ENCODE assay signal across 39 cellular contexts in genomic region chr7:101673315-101673714, GRCh38. TPM values are rescaled to one million over a fixed set of nuclear protein-coding genes. Genes with fewer than 3 reads are reported as not detected.
"Had no signal": no experiment of that assay in that cellular context is flagged by ENCODE, and none has a peak within 500 bp of the region (broad histone marks: within the 10 kb centered on the region; RNA-seq: fewer than 3 reads in every experiment).

No MANE protein-coding gene starts in this region.

- H3K27ac Mint-ChIP-seq: activated B cell treated with CpG ODN at 0.5 μM for 24 hours; activated CD4-positive, alpha-beta memory T cell treated with anti-CD3 and anti-CD28 coated beads for 36 hours; activated CD4-positive, alpha-beta T cell treated with anti-CD3 and anti-CD28 coated beads, Interleukin-2, amount 10 ng/mL, durations not matched to agents 24 days and 14 days; activated CD8-positive, alpha-beta T cell treated with anti-CD3 and anti-CD28 coated beads for 36 hours; activated naive CD4-positive, alpha-beta T cell treated with anti-CD3 and anti-CD28 coated beads for 36 hours; activated naive CD4-positive, alpha-beta T cell treated with anti-CD3 and anti-CD28 coated beads, Interleukin-2, amount 50 U/mL, for 72 hours; activated naive CD8-positive, alpha-beta T cell treated with anti-CD3 and anti-CD28 coated beads for 36 hours; activated T-cell treated with anti-CD3 and anti-CD28 coated beads, Interleukin-2, amount 50 U/mL, for 72 hours; activated T-helper 1 cell treated with anti-CD3 and anti-CD28 coated beads, Interleukin-12 subunit alpha, Interleukin-12 subunit beta, Interleukin-2, Interleukin-4 antibody, amounts not matched to agents 30 ng/mL and 10 ng/mL and 1 ng/mL, durations not matched to agents 14 hours and 24 hours and 36 hours; activated T-helper 17 cell treated with anti-CD3 and anti-CD28 coated beads, Interleukin-2, amount 50 U/mL, for 72 hours; T-helper 2 cell treated with Interferon-gamma antibody and Interleukin-4, amounts not matched to agents 5 μg/mL and 100 μg/mL, for 36 hours had no signal

- H3K4me1 Mint-ChIP-seq: activated B cell treated with CpG ODN at 0.5 μM for 24 hours; activated CD4-positive, alpha-beta T cell treated with anti-CD3 and anti-CD28 coated beads, Interleukin-2, amount 10 ng/mL, durations not matched to agents 24 days and 14 days; activated naive CD8-positive, alpha-beta T cell treated with anti-CD3 and anti-CD28 coated beads for 36 hours; activated T-helper 17 cell treated with anti-CD3 and anti-CD28 coated beads, Interleukin-2, amount 50 U/mL, for 72 hours; central memory CD8-positive, alpha-beta T cell had no signal

- H3K27ac ChIP-seq: adrenal gland, body of pancreas, cardiac muscle cell, colonic mucosa, VCaP had no signal

- H3K36me3 ChIP-seq: adrenal gland, cardiac muscle cell, colonic mucosa had no signal

- FAIRE-seq: astrocyte, TTC549 had no signal

- H3K9me3 Mint-ChIP-seq: activated CD4-positive, alpha-beta T cell treated with anti-CD3 and anti-CD28 coated beads, Interleukin-2, amount 10 ng/mL, durations not matched to agents 24 days and 14 days; activated naive CD4-positive, alpha-beta T cell treated with anti-CD3 and anti-CD28 coated beads for 36 hours; activated naive CD8-positive, alpha-beta T cell treated with anti-CD3 and anti-CD28 coated beads for 36 hours; activated T-cell treated with anti-CD3 and anti-CD28 coated beads, Interleukin-2, amount 50 U/mL, for 4 hours; activated T-helper 1 cell treated with anti-CD3 and anti-CD28 coated beads, Interleukin-12 subunit alpha, Interleukin-12 subunit beta, Interleukin-2, Interleukin-4 antibody, amounts not matched to agents 30 ng/mL and 10 ng/mL and 1 ng/mL, durations not matched to agents 14 hours and 24 hours and 36 hours; activated T-helper 17 cell treated with anti-CD3 and anti-CD28 coated beads, Interleukin-2, amount 50 U/mL, for 72 hours; central memory CD8-positive, alpha-beta T cell had no signal

- H3K4me3 Mint-ChIP-seq: activated B cell treated with CpG ODN at 0.5 μM for 24 hours; activated CD4-positive, alpha-beta memory T cell treated with anti-CD3 and anti-CD28 coated beads for 36 hours; activated CD4-positive, alpha-beta T cell treated with anti-CD3 and anti-CD28 coated beads, Interleukin-2, amount 10 ng/mL, durations not matched to agents 24 days and 14 days; activated CD8-positive, alpha-beta T cell treated with anti-CD3 and anti-CD28 coated beads for 36 hours; activated naive CD4-positive, alpha-beta T cell treated with anti-CD3 and anti-CD28 coated beads for 36 hours; activated naive CD8-positive, alpha-beta T cell treated with anti-CD3 and anti-CD28 coated beads for 36 hours; activated T-cell treated with anti-CD3 and anti-CD28 coated beads, Interleukin-2, amount 50 U/mL, for 4 hours; activated T-cell treated with anti-CD3 and anti-CD28 coated beads, Interleukin-2, amount 50 U/mL, for 72 hours; activated T-helper 1 cell treated with anti-CD3 and anti-CD28 coated beads, Interleukin-12 subunit alpha, Interleukin-12 subunit beta, Interleukin-2, Interleukin-4 antibody, amounts not matched to agents 30 ng/mL and 10 ng/mL and 1 ng/mL, durations not matched to agents 14 hours and 24 hours and 36 hours; activated T-helper 17 cell treated with anti-CD3 and anti-CD28 coated beads, Interleukin-2, amount 50 U/mL, for 72 hours; central memory CD8-positive, alpha-beta T cell; T-helper 2 cell treated with Interferon-gamma antibody and Interleukin-4, amounts not matched to agents 5 μg/mL and 100 μg/mL, for 36 hours had no signal

- H3K36me3 Mint-ChIP-seq: activated CD4-positive, alpha-beta memory T cell treated with anti-CD3 and anti-CD28 coated beads for 36 hours; activated naive CD8-positive, alpha-beta T cell treated with anti-CD3 and anti-CD28 coated beads for 36 hours had no signal

- ATAC-seq: activated CD8-positive, alpha-beta T cell treated with anti-CD3 and anti-CD28 coated beads for 36 hours; activated naive CD4-positive, alpha-beta T cell treated with anti-CD3 and anti-CD28 coated beads, Interleukin-2, amount 50 U/mL, for 72 hours; activated T-cell treated with anti-CD3 and anti-CD28 coated beads, Interleukin-2, amount 50 U/mL, for 4 hours; activated T-cell treated with anti-CD3 and anti-CD28 coated beads, Interleukin-2, amount 50 U/mL, for 72 hours; activated T-helper 17 cell treated with anti-CD3 and anti-CD28 coated beads, Interleukin-2, amount 50 U/mL, for 72 hours; body of pancreas had no signal

- H3K27me3 Mint-ChIP-seq: activated B cell treated with CpG ODN at 0.5 μM for 24 hours; activated CD4-positive, alpha-beta memory T cell treated with anti-CD3 and anti-CD28 coated beads for 36 hours; activated CD4-positive, alpha-beta T cell treated with anti-CD3 and anti-CD28 coated beads, Interleukin-2, amount 10 ng/mL, durations not matched to agents 24 days and 14 days; activated CD8-positive, alpha-beta T cell treated with anti-CD3 and anti-CD28 coated beads for 36 hours; activated naive CD8-positive, alpha-beta T cell treated with anti-CD3 and anti-CD28 coated beads for 36 hours had no signal

- H3K4me3 ChIP-seq: adrenal gland, body of pancreas, cardiac muscle cell, colonic mucosa had no signal

- DNase-seq: activated B cell treated with CpG ODN at 0.5 μM for 24 hours; activated CD4-positive, alpha-beta memory T cell treated with anti-CD3 and anti-CD28 coated beads for 36 hours; activated CD4-positive, alpha-beta T cell treated with anti-CD3 and anti-CD28 coated beads for 4 hours; activated CD4-positive, alpha-beta T cell treated with anti-CD3 and anti-CD28 coated beads, Interleukin-2, amount 10 ng/mL, durations not matched to agents 24 days and 14 days; activated CD4-positive, alpha-beta T cell treated with anti-CD3 and anti-CD28 coated beads, Interleukin-2, amount 50 U/mL, for 1 hour; activated CD4-positive, alpha-beta T cell treated with anti-CD3 and anti-CD28 coated beads, Interleukin-2, amount 50 U/mL, for 4 hours; activated CD4-positive, CD25-positive, alpha-beta regulatory T cell treated with anti-CD3 and anti-CD28 coated beads, Interleukin-2, amount 50 U/mL, for 72 hours; activated CD8-positive, alpha-beta memory T cell treated with anti-CD3 and anti-CD28 coated beads, Interleukin-2, amount 50 U/mL, for 4 hours; activated CD8-positive, alpha-beta T cell treated with anti-CD3 and anti-CD28 coated beads for 36 hours; activated effector memory CD4-positive, alpha-beta T cell treated with anti-CD3 and anti-CD28 coated beads, Interleukin-2, amount 50 U/mL, for 16 hours; activated gamma-delta T cell treated with Interleukin-2 at 50 U/mL for 16 hours; activated naive CD4-positive, alpha-beta T cell; activated naive CD4-positive, alpha-beta T cell treated with anti-CD3 and anti-CD28 coated beads for 36 hours; activated naive CD4-positive, alpha-beta T cell treated with anti-CD3 and anti-CD28 coated beads, Interleukin-2, amount 50 U/mL, for 16 hours; activated naive CD8-positive, alpha-beta T cell treated with anti-CD3 and anti-CD28 coated beads for 36 hours; activated T-cell treated with anti-CD3 and anti-CD28 coated beads for 4 hours; activated T-cell treated with anti-CD3 and anti-CD28 coated beads, Interleukin-2, amount 50 U/mL, for 1 hour; activated T-cell treated with anti-CD3 and anti-CD28 coated beads, Interleukin-2, amount 50 U/mL, for 4 hours; activated T-cell treated with anti-CD3 and anti-CD28 coated beads, Interleukin-2, amount 50 U/mL, for 72 hours; adrenal gland; amniotic stem cell; aorta; body of pancreas; caudate nucleus; cerebellar nuclear complex; colonic mucosa; T-helper 2 cell; T-helper 9 cell had no signal

- H3K4me1 ChIP-seq: adrenal gland, body of pancreas, colonic mucosa had no signal

- H3K9me3 ChIP-seq: adrenal gland, body of pancreas, colonic mucosa had no signal

- H3K27me3 ChIP-seq: adrenal gland, body of pancreas, cardiac muscle cell, colonic mucosa had no signal

RNA-seq across cellular contexts. Expression of gene MYL10, which starts 44.2 kb away (rescaled TPM):
- total RNA-seq: activated B cell treated with CpG ODN at 0.5 μM for 24 hours; activated CD4-positive, alpha-beta memory T cell treated with anti-CD3 and anti-CD28 coated beads for 36 hours; activated CD4-positive, alpha-beta T cell treated with anti-CD3 and anti-CD28 coated beads, Interleukin-2, amount 10 ng/mL, durations not matched to agents 24 days and 14 days; activated CD8-positive, alpha-beta memory T cell treated with anti-CD3 and anti-CD28 coated beads for 36 hours; activated CD8-positive, alpha-beta T cell treated with anti-CD3 and anti-CD28 coated beads for 36 hours; activated naive CD4-positive, alpha-beta T cell treated with anti-CD3 and anti-CD28 coated beads for 36 hours; activated naive CD4-positive, alpha-beta T cell treated with anti-CD3 and anti-CD28 coated beads, Interleukin-2, amount 50 U/mL, for 72 hours; activated naive CD8-positive, alpha-beta T cell treated with anti-CD3 and anti-CD28 coated beads for 36 hours; activated T-cell treated with anti-CD3 and anti-CD28 coated beads, Interleukin-2, amount 50 U/mL, for 4 hours; activated T-cell treated with anti-CD3 and anti-CD28 coated beads, Interleukin-2, amount 50 U/mL, for 72 hours; activated T-helper 1 cell treated with anti-CD3 and anti-CD28 coated beads, Interleukin-12 subunit alpha, Interleukin-12 subunit beta, Interleukin-2, Interleukin-4 antibody, amounts not matched to agents 30 ng/mL and 10 ng/mL and 1 ng/mL, durations not matched to agents 14 hours and 24 hours and 36 hours; activated T-helper 17 cell treated with anti-CD3 and anti-CD28 coated beads, Interleukin-2, amount 50 U/mL, for 72 hours; adrenal gland; aorta; body of pancreas; bronchial epithelial cell; cardiac muscle cell; colonic mucosa had no signal
- polyA plus RNA-seq: adrenal gland, aorta, cardiac muscle cell had no signal
